In the genomic region with DNA sequence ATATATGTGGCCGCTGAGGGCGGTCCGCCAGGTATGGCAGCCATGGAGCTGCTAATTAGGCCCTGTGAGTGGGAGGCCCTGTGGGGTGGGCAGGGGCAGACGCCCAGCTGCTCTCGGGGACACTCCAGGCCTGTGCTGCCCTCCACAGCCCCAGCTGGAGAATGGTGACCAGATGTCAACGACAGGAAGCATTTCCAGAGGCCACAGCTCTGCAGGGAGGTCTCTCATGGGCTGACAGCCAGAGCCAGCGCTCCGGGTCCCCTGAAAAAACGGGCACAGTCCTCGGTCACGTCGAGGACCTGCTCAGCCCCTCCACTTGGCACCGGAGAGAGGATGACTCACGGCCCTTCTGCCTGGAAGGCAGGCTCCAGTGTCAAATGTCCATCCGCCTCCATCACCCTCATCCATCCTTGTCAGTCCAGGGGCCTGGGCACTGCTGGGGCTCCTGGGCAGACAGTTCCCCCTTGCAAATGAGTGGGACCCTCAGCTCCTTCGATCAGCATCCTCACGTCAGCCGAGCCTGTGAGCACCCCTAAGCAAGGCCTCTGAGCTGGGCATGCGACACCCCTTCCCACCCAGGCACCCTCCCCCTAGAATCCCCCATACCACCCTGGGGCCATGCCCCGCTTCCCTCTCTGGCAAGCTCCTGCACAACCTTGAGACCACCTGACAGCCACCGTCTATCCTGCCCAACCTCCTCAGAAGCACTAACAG, we compare ENCODE assay signal across 8 cellular contexts. TPM values are rescaled to one million over a fixed set of nuclear protein-coding genes. Genes with fewer than 3 reads are reported as not detected.
DNase-seq lines count a peak whose midpoint lies in the region; ATAC-seq and TF ChIP-seq lines count a peak whose summit lies in the region.

No MANE protein-coding gene starts in this region.

- H3K4me3 ChIP-seq in IMR-90 (ENCODE audit: insufficient read depth, low read depth, low read length) = 0 out of 2 replicates have a peak overlapping the region, but pooled peaks have one; percentile 62
- H3K4me3 ChIP-seq in astrocyte of the spinal cord (ENCODE audit: low read depth, low read length) = peak overlapping the region; percentile 61
- H3K4me3 ChIP-seq in naive thymus-derived CD4-positive, alpha-beta T cell (ENCODE audit: low read length) = peak overlapping the region; percentile 64

- DNase-seq in COLO668 (lab: John Stamatoyannopoulos, UW; ENCODE audit: unreplicated experiment) (peak; percentile 56), IMR-90 (peak; percentile 42), astrocyte of the spinal cord (ENCODE audit: low read depth, low spot score) (no peak), NCI-H1694 treated with DMSO at 0.1 percent for 48 hours (lab: John Stamatoyannopoulos, UW) (no peak)
- DNase-seq in naive thymus-derived CD4-positive, alpha-beta T cell = no peak
- DNase-seq in stimulated activated CD4-positive, alpha-beta T cell treated with anti-CD3 and anti-CD28 coated beads, Interleukin-12 subunit alpha, Interleukin-12 subunit beta, amount 100 ng/mL, for 4 hours = no peak

- peak overlapping the region; percentile 12 for H3K9ac ChIP-seq in IMR-90 (ENCODE audit: low read depth, low read length)

- H2BK5ac ChIP-seq in IMR-90 (ENCODE audit: low read depth, low read length, poor library complexity, severe bottlenecking) = peak overlapping the region; percentile 5

- H3K27ac Mint-ChIP-seq in naive thymus-derived CD4-positive, alpha-beta T cell = peak overlapping the region in 8 of 9 donors; percentile 72 to 93 (median 82)

- intact Hi-C loops in IMR-90 (cut with micrococcal nuclease) = no loop called here
- intact Hi-C loops in naive thymus-derived CD4-positive, alpha-beta T cell (cut with micrococcal nuclease) = loop anchor here in 1 of 2 donors (5.0 kb wide), 1 partner anchor 685 kb away; no protein-coding TSS in a partner anchor

- H3K18ac ChIP-seq in IMR-90 (ENCODE audit: low read depth, low read length) = no peak overlapping the region

- peaks cover 15% of the 10 kb centered on the region for H3K4me1 ChIP-seq in IMR-90 (ENCODE audit: control insufficient read depth, insufficient read depth, low read length)
- H3K4me1 ChIP-seq in naive thymus-derived CD4-positive, alpha-beta T cell (ENCODE audit: control insufficient read depth in 2 of 2, insufficient read depth in 2 of 2, low read length in 2 of 2) = peaks cover 43 to 64% of the 10 kb centered on the region in 2 donors

- no peak overlapping the region; the same call in 1 of the 2 replicates for H3K27ac ChIP-seq in IMR-90 (ENCODE audit: insufficient read depth, low read length)
- H3K27ac ChIP-seq in naive thymus-derived CD4-positive, alpha-beta T cell (ENCODE audit: low read depth, low read length) = no peak overlapping the region

- in situ Hi-C loops in IMR-90 (cut with MboI; ENCODE audit: low sequenced_read_pairs) = loop anchor here (5.0 kb wide), 1 partner anchor 40 kb away; no protein-coding TSS in a partner anchor
- in situ Hi-C loops in astrocyte of the spinal cord (cut with HindIII; ENCODE audit: low sequenced_read_pairs) = no loop called here

- no TSS peak for BruUV-seq in IMR-90 (replicated peaks; lab: Mats Ljungman, UMichigan)

- H2BK120ac ChIP-seq in IMR-90 (ENCODE audit: low read depth, low read length) = no peak overlapping the region

- H4K8ac ChIP-seq in IMR-90 (ENCODE audit: low read depth in 2 of 2, low read length in 2 of 2) = no peak overlapping the region

- peak overlapping the region; percentile 96 for H2AK9ac ChIP-seq in IMR-90 (replicated peaks; ENCODE audit: low read depth, low read length, poor library complexity)

- H3K4ac ChIP-seq in IMR-90 (ENCODE audit: low read depth, low read length) = peak overlapping the region; percentile 58

- peak overlapping the region; percentile 85 for H2AFZ ChIP-seq in IMR-90 (replicated peaks; ENCODE audit: low read length, poor library complexity)

- dilution Hi-C loops in IMR-90 (cut with HindIII; ENCODE audit: low sequenced_read_pairs, unreplicated experiment) = no loop called here

- peaks cover 16 to 52% of the 10 kb centered on the region in 2 experiments for H3K79me1 ChIP-seq in IMR-90 (ENCODE audit: low read depth in 1 of 2, low read length in 2 of 2)

- H3K4me1 Mint-ChIP-seq in naive thymus-derived CD4-positive, alpha-beta T cell = peaks cover 51 to 80% (median 60%) of the 10 kb centered on the region in 7 donors

- H4K20me1 ChIP-seq in IMR-90 (ENCODE audit: insufficient read depth, low read length) = peaks cover 56% of the 10 kb centered on the region

- peak overlapping the region; percentile 8; the same call in 1 of the 3 replicates for H2BK15ac ChIP-seq in IMR-90 (ENCODE audit: low read depth, low read length)

- H3K9me3 ChIP-seq in IMR-90 (ENCODE audit: control insufficient read depth, insufficient read depth, low read length) = no peaks in the 10 kb centered on the region
- H3K9me3 ChIP-seq in naive thymus-derived CD4-positive, alpha-beta T cell (ENCODE audit: control insufficient read depth in 2 of 3, low read length in 3 of 3) = no peaks in the 10 kb centered on the region

- H3K23ac ChIP-seq in IMR-90 (ENCODE audit: low read depth, low read length) = peak overlapping the region; percentile 59

- H3K9me1 ChIP-seq in IMR-90 (ENCODE audit: insufficient read depth, low read length) = peaks cover 18% of the 10 kb centered on the region; the same call in 1 of the 2 replicates

- no peaks in the 10 kb centered on the region for H3K27me3 ChIP-seq in IMR-90 (ENCODE audit: control insufficient read depth, insufficient read depth, low read length)
- no peaks in the 10 kb centered on the region for H3K27me3 ChIP-seq in naive thymus-derived CD4-positive, alpha-beta T cell (ENCODE audit: control insufficient read depth in 2 of 2, insufficient read depth in 2 of 2, low read length in 2 of 2)

- CTCF ChIA-PET in IMR-90 (lab: Yijun Ruan, JAX) = interaction anchor here (1.6 kb wide), 1 partner anchor 29 kb away, joined by 6 read pairs; no protein-coding TSS in a partner anchor
- CTCF ChIA-PET in naive thymus-derived CD4-positive, alpha-beta T cell (lab: Charles Lee) = interaction anchor here (0.6 to 2.4 kb wide), 6 partner anchors 13 to 66 kb away, joined by 3 to 12 read pairs (median 4); no protein-coding TSS in a partner anchor

- H3K4me3 Mint-ChIP-seq in naive thymus-derived CD4-positive, alpha-beta T cell = peak overlapping the region; percentile 76 to 95 (median 90)

- peak; percentile 2; the same call in 1 of the 2 replicates for ATAC-seq in IMR-90 (ENCODE audit: low read depth)
- no peak for ATAC-seq in naive thymus-derived CD4-positive, alpha-beta T cell
- no peak for ATAC-seq in GM19395 (IDR thresholded peaks at IDR 0.05; ENCODE audit: unreplicated experiment)
- ATAC-seq in GM21717 (IDR thresholded peaks at IDR 0.05; ENCODE audit: unreplicated experiment) = no peak

- WGBS in IMR-90 (ENCODE audit: extremely low coverage in 2 of 2, insufficient read length in 1 of 2), 2 experiments = 75% methylated on average over 12 of the region's 21 CpGs; no CpG with 5 or more reads in 1 of the 2 experiments

- TF ChIP-seq CTCF in IMR-90 (conservative IDR thresholded peaks at IDR 0.05; ENCODE audit: low read depth, low read length) (no peak), astrocyte of the spinal cord (IDR thresholded peaks at IDR 0.05; ENCODE audit: low read depth, low read length) (no peak)

- TF ChIP-seq RAD21 in IMR-90 (IDR thresholded peaks at IDR 0.05; ENCODE audit: low read length) = no peak

- H4K91ac ChIP-seq in IMR-90 (ENCODE audit: insufficient read depth, low read depth, low read length) = peak overlapping the region; percentile 66

- no peak overlapping the region for H2BK20ac ChIP-seq in IMR-90 (ENCODE audit: low read depth, low read length)

- no peaks in the 10 kb centered on the region for H3K9me3 Mint-ChIP-seq in naive thymus-derived CD4-positive, alpha-beta T cell

- no peaks in the 10 kb centered on the region for H3K36me3 ChIP-seq in IMR-90 (ENCODE audit: control insufficient read depth, insufficient read depth, low read length)
- no peaks in the 10 kb centered on the region for H3K36me3 ChIP-seq in naive thymus-derived CD4-positive, alpha-beta T cell (ENCODE audit: control insufficient read depth in 2 of 3, insufficient read depth in 3 of 3, low read length in 3 of 3)

- H2AK5ac ChIP-seq in IMR-90 (ENCODE audit: low read depth, low read length) = peak overlapping the region; percentile 76

- TF ChIP-seq POLR2A in IMR-90 (IDR thresholded peaks at IDR 0.05; ENCODE audit: low read depth, low read length) = no peak

- no peak overlapping the region for H3K56ac ChIP-seq in IMR-90 (ENCODE audit: extremely low read depth, insufficient read depth, low read length)

- H3K36me3 Mint-ChIP-seq in naive thymus-derived CD4-positive, alpha-beta T cell = peaks cover 0 to 7% (median 0%) of the 10 kb centered on the region in 5 donors

- H3K27me3 Mint-ChIP-seq in naive thymus-derived CD4-positive, alpha-beta T cell = peaks cover 0 to 11% (median 0%) of the 10 kb centered on the region in 5 donors

- no peak overlapping the region for H4K5ac ChIP-seq in IMR-90 (ENCODE audit: low read depth, low read length)

- peak overlapping the region; percentile 71; the same call in 1 of the 2 replicates for H3K14ac ChIP-seq in IMR-90 (replicated peaks; ENCODE audit: low read depth, low read length)

- POLR2A ChIA-PET in IMR-90 (lab: Charles Lee; ENCODE audit: unreplicated experiment) = no interaction called here
- POLR2A ChIA-PET in naive thymus-derived CD4-positive, alpha-beta T cell (lab: Charles Lee) = interaction anchor here (1.3 kb wide), 1 partner anchor 9 kb away, joined by 4 read pairs; no protein-coding TSS in a partner anchor

- peak overlapping the region; percentile 93 for H3K4me2 ChIP-seq in IMR-90 (ENCODE audit: low read depth, low read length)

TF ChIP-seq in IMR-90, 13 proteins besides CTCF, POLR2A, EP300 and RAD21 (continues in another document):
- TF ChIP-seq RCOR1 (IDR thresholded peaks at IDR 0.05; ENCODE audit: insufficient replicate concordance, low read length) (no peak), BHLHE40 (IDR thresholded peaks at IDR 0.05; ENCODE audit: low read depth, low read length) (no peak), CHD1 (IDR thresholded peaks at IDR 0.05; ENCODE audit: low read depth, low read length) (no peak), USF2 (IDR thresholded peaks at IDR 0.05; ENCODE audit: low read depth, low read length) (no peak), RFX5 (IDR thresholded peaks at IDR 0.05; ENCODE audit: low read depth, low read length) (no peak)

RNA-seq across cellular contexts. Expression of gene BID, which starts 1.9 kb away (rescaled TPM):
- total RNA-seq in IMR-90 (2012; rRNA removed) = 59.4 and 69.5 TPM in 2 replicates
- 240 and 272 TPM in 2 replicates for polyA plus RNA-seq in IMR-90 (2012; rRNA removed)
- polyA plus RNA-seq in IMR-90 (2012; cell fraction: cytosol; rRNA removed) = 79.6 and 204 TPM in 2 replicates
- polyA plus RNA-seq in IMR-90 (2012; cell fraction: nucleus; rRNA removed; ENCODE audit: low replicate concordance) = 82.1 and 146 TPM in 2 replicates
- 10 to 100 TPM; 15.4 to 64.6 (median 21.9) TPM for total RNA-seq in naive thymus-derived CD4-positive, alpha-beta T cell
- 10 to 100 TPM; 51.4 to 66.2 TPM for polyA plus RNA-seq in naive thymus-derived CD4-positive, alpha-beta T cell

Comparison
In these comparisons a context has a peak if more than half of its experiments do, and no peak if none do; other contexts are left out.
1. DNase-seq: peak in COLO668 (single experiment) and IMR-90 (single experiment); none in astrocyte of the spinal cord (single experiment), naive thymus-derived CD4-positive, alpha-beta T cell (0 of 9), stimulated activated CD4-positive, alpha-beta T cell treated with anti-CD3 and anti-CD28 coated beads, Interleukin-12 subunit alpha, Interleukin-12 subunit beta, amount 100 ng/mL, for 4 hours (single experiment) and NCI-H1694 treated with DMSO at 0.1 percent for 48 hours (single experiment).
2. Peak in every context shown above with its lines, with median percentiles within 50 percentile points of each other: H3K4me3 ChIP-seq.